In genomic region chr2:38668787-38669479, GRCh38 we compare ENCODE assay signal across 16 cellular contexts. TPM values are rescaled to one million over a fixed set of nuclear protein-coding genes. Genes with fewer than 3 reads are reported as not detected.
DNase-seq lines count a peak whose midpoint lies in the region; ATAC-seq and TF ChIP-seq lines count a peak whose summit lies in the region.
"Had no signal": no experiment of that assay in that cellular context is flagged by ENCODE, and none has a peak within 500 bp of the region (broad histone marks: within the 10 kb centered on the region; RNA-seq: fewer than 3 reads in every experiment).

No MANE protein-coding gene starts in this region.

- CTCF ChIA-PET in activated CD8-positive, alpha-beta T cell treated with anti-CD3 and anti-CD28 coated beads for 36 hours (lab: Charles Lee) = no interaction called here

- peak overlapping the region; percentile 56 for H3K27ac Mint-ChIP-seq in T-helper 1 cell treated with Interleukin-12 subunit alpha and Interleukin-12 subunit beta and Interleukin-4 antibody, amounts not matched to agents 30 μg/mL and 1 μg/mL, for 36 hours
- H3K27ac Mint-ChIP-seq in CD4-positive, CD25-positive, alpha-beta regulatory T cell = peak overlapping the region in 2 of 3 donors; percentile 80 to 92
- H3K27ac Mint-ChIP-seq in activated CD8-positive, alpha-beta T cell treated with anti-CD3 and anti-CD28 coated beads for 36 hours = peak overlapping the region; percentile 47

- TF ChIP-seq CTCF in activated CD8-positive, alpha-beta T cell treated with anti-CD3 and anti-CD28 coated beads for 36 hours (IDR thresholded peaks at IDR 0.05) = no peak
- TF ChIP-seq CTCF in hepatocyte (IDR thresholded peaks at IDR 0.05; ENCODE audit: poor library complexity) = no peak

- H3K4me1 Mint-ChIP-seq in T-helper 1 cell treated with Interleukin-12 subunit alpha and Interleukin-12 subunit beta and Interleukin-4 antibody, amounts not matched to agents 30 μg/mL and 1 μg/mL, for 36 hours (ENCODE audit: low read depth) = peaks cover 65% of the 10 kb centered on the region
- peaks cover 33 to 76% (median 60%) of the 10 kb centered on the region in 4 donors for H3K4me1 Mint-ChIP-seq in CD4-positive, CD25-positive, alpha-beta regulatory T cell
- H3K4me1 Mint-ChIP-seq in activated CD8-positive, alpha-beta T cell treated with anti-CD3 and anti-CD28 coated beads for 36 hours (ENCODE audit: low read depth) = peaks cover 61% of the 10 kb centered on the region

- H3K4me2 ChIP-seq in hepatocyte = peak overlapping the region; percentile 66

- ATAC-seq in CD4-positive, CD25-positive, alpha-beta regulatory T cell (ENCODE audit: low read depth in 2 of 2) = no peak
- no peak for ATAC-seq in activated CD8-positive, alpha-beta T cell treated with anti-CD3 and anti-CD28 coated beads for 36 hours
- no peak for ATAC-seq in HG03571 (IDR thresholded peaks at IDR 0.05; ENCODE audit: unreplicated experiment)
- ATAC-seq: heart right ventricle, lower lobe of right lung, pancreas had no signal

- H3K4me3 Mint-ChIP-seq in T-helper 1 cell treated with Interleukin-12 subunit alpha and Interleukin-12 subunit beta and Interleukin-4 antibody, amounts not matched to agents 30 μg/mL and 1 μg/mL, for 36 hours = peak overlapping the region; percentile 47
- H3K4me3 Mint-ChIP-seq in CD4-positive, CD25-positive, alpha-beta regulatory T cell = peak overlapping the region; percentile 49 to 90 (median 77)
- H3K4me3 Mint-ChIP-seq in activated CD8-positive, alpha-beta T cell treated with anti-CD3 and anti-CD28 coated beads for 36 hours = peak overlapping the region; percentile 10

- peak overlapping the region; percentile 94 for H3K4me3 ChIP-seq in CD4-positive, CD25-positive, alpha-beta regulatory T cell (ENCODE audit: low read depth, low read length)
- H3K4me3 ChIP-seq in hepatocyte = no peak overlapping the region
- H3K4me3 ChIP-seq: pancreas had no signal

- H3K79me2 ChIP-seq in hepatocyte = peaks cover 66% of the 10 kb centered on the region

- peak overlapping the region; percentile 85 for H3K27ac ChIP-seq in CD4-positive, CD25-positive, alpha-beta regulatory T cell (ENCODE audit: insufficient read depth, low read length, poor library complexity, severe bottlenecking)
- no peak overlapping the region for H3K27ac ChIP-seq in hepatocyte
- H3K27ac ChIP-seq: 22Rv1, lower lobe of right lung, pancreas had no signal

- intact Hi-C loops in activated CD8-positive, alpha-beta T cell treated with anti-CD3 and anti-CD28 coated beads for 36 hours (cut with micrococcal nuclease) = loop anchor here (1.0 to 5.0 kb wide), 2 partner anchors 38 to 53 kb away; no protein-coding TSS in a partner anchor

- H3K27me3 ChIP-seq in CD4-positive, CD25-positive, alpha-beta regulatory T cell (ENCODE audit: control insufficient read depth, insufficient read depth, low read length) = no peaks in the 10 kb centered on the region
- H3K27me3 ChIP-seq in hepatocyte = no peaks in the 10 kb centered on the region
- H3K27me3 ChIP-seq: heart right ventricle, pancreas had no signal

- H3K9me3 Mint-ChIP-seq in T-helper 1 cell treated with Interleukin-12 subunit alpha and Interleukin-12 subunit beta and Interleukin-4 antibody, amounts not matched to agents 30 μg/mL and 1 μg/mL, for 36 hours = no peaks in the 10 kb centered on the region
- no peaks in the 10 kb centered on the region for H3K9me3 Mint-ChIP-seq in CD4-positive, CD25-positive, alpha-beta regulatory T cell
- H3K9me3 Mint-ChIP-seq in activated CD8-positive, alpha-beta T cell treated with anti-CD3 and anti-CD28 coated beads for 36 hours = no peaks in the 10 kb centered on the region

- H2AFZ ChIP-seq in hepatocyte = no peak overlapping the region

- DNase-seq in T-helper 1 cell (no peak), hepatocyte (ENCODE audit: low spot score) (no peak), C1 segment of cervical spinal cord (lab: John Stamatoyannopoulos, UW) (no peak), SHP77 treated with DMSO at 0.1 percent for 48 hours (lab: John Stamatoyannopoulos, UW) (no peak)
- DNase-seq in CD4-positive, CD25-positive, alpha-beta regulatory T cell = no peak
- DNase-seq in activated CD8-positive, alpha-beta T cell treated with anti-CD3 and anti-CD28 coated beads for 36 hours = no peak
- DNase-seq: activated CD4-positive, alpha-beta T cell treated with anti-CD3 and anti-CD28 coated beads for 1 hour; heart right ventricle; lower lobe of right lung; NCI-H1417 treated with DMSO at 0.1 percent for 48 hours; NCI-H2171; pancreas; SIG-M5 had no signal

- H3K36me3 Mint-ChIP-seq in T-helper 1 cell treated with Interleukin-12 subunit alpha and Interleukin-12 subunit beta and Interleukin-4 antibody, amounts not matched to agents 30 μg/mL and 1 μg/mL, for 36 hours (ENCODE audit: low read depth) = peaks cover 35% of the 10 kb centered on the region
- peaks cover 19% of the 10 kb centered on the region for H3K36me3 Mint-ChIP-seq in CD4-positive, CD25-positive, alpha-beta regulatory T cell
- H3K36me3 Mint-ChIP-seq in activated CD8-positive, alpha-beta T cell treated with anti-CD3 and anti-CD28 coated beads for 36 hours (ENCODE audit: low read depth) = peaks cover 37% of the 10 kb centered on the region

- WGBS in hepatocyte (ENCODE audit: low lambda C conversion rate, missing lambda C conversion rate) = 65% methylated on average over 16 of the region's 16 CpGs

- H4K20me1 ChIP-seq in hepatocyte (ENCODE audit: insufficient read depth, poor library complexity, severe bottlenecking) = no peaks in the 10 kb centered on the region

- H3K36me3 ChIP-seq in CD4-positive, CD25-positive, alpha-beta regulatory T cell (ENCODE audit: control insufficient read depth, insufficient read depth, low read length) = no peaks in the 10 kb centered on the region
- H3K36me3 ChIP-seq in hepatocyte (replicated peaks; ENCODE audit: insufficient read depth, low read depth) = no peaks in the 10 kb centered on the region
- H3K36me3 ChIP-seq: heart right ventricle, lower lobe of right lung, pancreas had no signal

- H3K27me3 Mint-ChIP-seq in T-helper 1 cell treated with Interleukin-12 subunit alpha and Interleukin-12 subunit beta and Interleukin-4 antibody, amounts not matched to agents 30 μg/mL and 1 μg/mL, for 36 hours (ENCODE audit: low read depth) = no peaks in the 10 kb centered on the region
- no peaks in the 10 kb centered on the region for H3K27me3 Mint-ChIP-seq in CD4-positive, CD25-positive, alpha-beta regulatory T cell
- H3K27me3 Mint-ChIP-seq in activated CD8-positive, alpha-beta T cell treated with anti-CD3 and anti-CD28 coated beads for 36 hours = no peaks in the 10 kb centered on the region

- H3K4me1 ChIP-seq in CD4-positive, CD25-positive, alpha-beta regulatory T cell (ENCODE audit: control insufficient read depth, insufficient read depth, low read length, poor library complexity, severe bottlenecking) = peaks cover 69% of the 10 kb centered on the region
- H3K4me1 ChIP-seq in hepatocyte (ENCODE audit: insufficient read depth) = peaks cover 17% of the 10 kb centered on the region

- no peaks in the 10 kb centered on the region for H3K9me2 ChIP-seq in hepatocyte (replicated peaks; ENCODE audit: insufficient read depth)

- POLR2A ChIA-PET in activated CD8-positive, alpha-beta T cell treated with anti-CD3 and anti-CD28 coated beads for 36 hours (lab: Charles Lee) = interaction anchor here (0.9 to 6.5 kb wide), 2 partner anchors 15 to 60 kb away, joined by 3 to 124 read pairs; no protein-coding TSS in a partner anchor

- H3K9me3 ChIP-seq in CD4-positive, CD25-positive, alpha-beta regulatory T cell (ENCODE audit: control insufficient read depth in 2 of 2, low read length in 2 of 2) = no peaks in the 10 kb centered on the region
- no peaks in the 10 kb centered on the region for H3K9me3 ChIP-seq in hepatocyte (ENCODE audit: low read depth)
- H3K9me3 ChIP-seq: heart right ventricle, lower lobe of right lung, pancreas had no signal

RNA-seq across cellular contexts. Expression of gene GALM, which starts 3.0 kb away (rescaled TPM):
- total RNA-seq in CD4-positive, CD25-positive, alpha-beta regulatory T cell = 46.8 TPM
- polyA plus RNA-seq in CD4-positive, CD25-positive, alpha-beta regulatory T cell = 10 to 100 TPM; 47.5 to 75.2 (median 51.4) TPM
- total RNA-seq in activated CD8-positive, alpha-beta T cell treated with anti-CD3 and anti-CD28 coated beads for 36 hours = 10 to 100 TPM; 38.3 to 40.6 TPM
- total RNA-seq in hepatocyte = 49.2 and 59.4 TPM in 2 replicates
- polyA plus RNA-seq in hepatocyte = 48.3 and 52.6 TPM in 2 replicates

Comparison
In these comparisons a context has a peak if more than half of its experiments do, and no peak if none do; other contexts are left out.
1. H3K4me3 Mint-ChIP-seq: peak in every context shown above with its lines; median percentile 77 in CD4-positive, CD25-positive, alpha-beta regulatory T cell; 47 in T-helper 1 cell treated with Interleukin-12 subunit alpha and Interleukin-12 subunit beta and Interleukin-4 antibody, amounts not matched to agents 30 μg/mL and 1 μg/mL, for 36 hours; 10 in activated CD8-positive, alpha-beta T cell treated with anti-CD3 and anti-CD28 coated beads for 36 hours.